In the genomic region with DNA sequence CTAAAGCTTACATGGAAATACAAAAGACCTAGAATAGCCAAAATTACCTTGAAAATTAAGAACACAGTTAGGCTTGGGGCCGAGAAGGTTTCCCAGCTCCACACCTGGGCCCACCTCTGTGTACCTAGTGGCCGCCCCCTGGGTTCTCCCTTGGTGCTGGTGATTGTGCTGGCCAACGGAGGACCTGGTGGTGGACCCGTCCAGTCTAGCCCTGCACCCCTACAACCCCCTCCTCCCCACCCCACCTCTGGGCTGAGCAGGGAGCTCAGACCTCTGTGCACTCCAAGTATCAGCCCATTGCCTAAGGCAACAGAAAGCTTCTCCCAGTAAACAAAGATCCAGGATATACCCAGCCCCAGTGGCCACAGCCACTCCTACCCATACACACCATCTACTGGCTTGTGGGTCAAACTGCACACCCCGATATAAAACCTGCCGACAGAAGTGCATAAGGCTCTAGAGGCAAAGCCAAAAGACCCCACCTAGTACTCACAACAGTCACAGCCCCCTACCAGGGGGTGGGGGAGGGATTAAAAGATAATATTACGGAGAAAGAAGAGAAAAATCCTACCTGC, we compare ENCODE assay signal across 10 cellular contexts.
A peak's percentile ranks its signal among the peaks of the same experiment; 100 is the strongest.
DNase-seq lines count a peak whose midpoint lies in the region; ATAC-seq and TF ChIP-seq lines count a peak whose summit lies in the region.
"Had no signal": no experiment of that assay in that cellular context is flagged by ENCODE, and none has a peak within 500 bp of the region (broad histone marks: within the 10 kb centered on the region; RNA-seq: fewer than 3 reads in every experiment).

No MANE protein-coding gene starts in this region.

- no peaks in the 10 kb centered on the region for H3K36me3 ChIP-seq in H7 (replicated peaks; ENCODE audit: control insufficient read depth, insufficient read depth, low read length)
- no peaks in the 10 kb centered on the region for H3K36me3 ChIP-seq in adipocyte (ENCODE audit: control insufficient read depth, insufficient read depth, low read length, severe bottlenecking)
- no peaks in the 10 kb centered on the region for H3K36me3 ChIP-seq in thyroid gland
- H3K36me3 ChIP-seq: colonic mucosa, Peyer's patch had no signal

- TF ChIP-seq POLR2A in thyroid gland (IDR thresholded peaks at IDR 0.05): no peak

- no peaks in the 10 kb centered on the region for H3K4me1 Mint-ChIP-seq in stimulated activated effector memory CD8-positive, alpha-beta T cell treated with anti-CD3 and anti-CD28 coated beads, Interleukin-12 subunit alpha, Interleukin-12 subunit beta, amount 100 ng/mL, for 72 hours

- H3K4me3 ChIP-seq in H7 (ENCODE audit: insufficient read depth, low read depth, low read length): no peak overlapping the region
- no peak overlapping the region for H3K4me3 ChIP-seq in adipocyte (ENCODE audit: low read length)
- no peak overlapping the region for H3K4me3 ChIP-seq in thyroid gland (replicated peaks in 1 of 3)
- H3K4me3 ChIP-seq: colonic mucosa, Peyer's patch had no signal

- H3K9me3 ChIP-seq in adipocyte (ENCODE audit: control insufficient read depth, low read length) (no peaks in the 10 kb centered on the region), thyroid gland (no peaks in the 10 kb centered on the region)
- H3K9me3 ChIP-seq: colonic mucosa, Peyer's patch had no signal

- H3K9me3 Mint-ChIP-seq in stimulated activated effector memory CD8-positive, alpha-beta T cell treated with anti-CD3 and anti-CD28 coated beads, Interleukin-12 subunit alpha, Interleukin-12 subunit beta, amount 100 ng/mL, for 72 hours: peaks cover 13% of the 10 kb centered on the region

- no peak overlapping the region for H3K9ac ChIP-seq in adipocyte (ENCODE audit: low read length)

- no peaks in the 10 kb centered on the region for H3K4me1 ChIP-seq in adipocyte (ENCODE audit: control insufficient read depth, insufficient read depth, low read length)
- H3K4me1 ChIP-seq in thyroid gland: peaks cover 0 to 6% of the 10 kb centered on the region in 2 donors
- H3K4me1 ChIP-seq: colonic mucosa, Peyer's patch had no signal

- DNase-seq in AG09319 (ENCODE audit: extremely low read depth, low read depth) (no peak), H7 (peak; percentile 76), adipocyte (ENCODE audit: low read depth) (peak; percentile 24), kidney tubule cell (ENCODE audit: low spot score) (peak; percentile 38), activated gamma-delta T cell (lab: John Stamatoyannopoulos, UW) (no peak), thyroid gland (no peak), NCI-H226 (no peak)
- DNase-seq in stimulated activated effector memory CD8-positive, alpha-beta T cell treated with anti-CD3 and anti-CD28 coated beads, Interleukin-12 subunit alpha, Interleukin-12 subunit beta, amount 100 ng/mL, for 72 hours (ENCODE audit: low spot score in 2 of 2): no peak
- DNase-seq: colonic mucosa had no signal

- H3K27ac ChIP-seq in thyroid gland: no peak overlapping the region
- H3K27ac ChIP-seq: colonic mucosa, Peyer's patch had no signal

- 94 to 95% methylated on average over 5 to 7 of the region's 7 CpGs for WGBS in thyroid gland, 2 donors

- TF ChIP-seq CTCF in AG09319 (IDR thresholded peaks at IDR 0.05; ENCODE audit: low read depth, low read length) (peak; percentile 16), thyroid gland (IDR thresholded peaks at IDR 0.05) (peak in 1 of 6 experiments; percentile 11)

- no peaks in the 10 kb centered on the region for H3K36me3 Mint-ChIP-seq in stimulated activated effector memory CD8-positive, alpha-beta T cell treated with anti-CD3 and anti-CD28 coated beads, Interleukin-12 subunit alpha, Interleukin-12 subunit beta, amount 100 ng/mL, for 72 hours

- no peak overlapping the region for H3K27ac Mint-ChIP-seq in stimulated activated effector memory CD8-positive, alpha-beta T cell treated with anti-CD3 and anti-CD28 coated beads, Interleukin-12 subunit alpha, Interleukin-12 subunit beta, amount 100 ng/mL, for 72 hours

- no peak overlapping the region for H3K4me3 Mint-ChIP-seq in stimulated activated effector memory CD8-positive, alpha-beta T cell treated with anti-CD3 and anti-CD28 coated beads, Interleukin-12 subunit alpha, Interleukin-12 subunit beta, amount 100 ng/mL, for 72 hours

- intact Hi-C loops in thyroid gland (cut with DNase I): no loop called here

- ATAC-seq in stimulated activated effector memory CD8-positive, alpha-beta T cell treated with anti-CD3 and anti-CD28 coated beads, Interleukin-12 subunit alpha, Interleukin-12 subunit beta, amount 100 ng/mL, for 72 hours: no peak

- H3K27me3 ChIP-seq in H7 (ENCODE audit: control insufficient read depth, insufficient read depth, low read length): no peaks in the 10 kb centered on the region
- no peaks in the 10 kb centered on the region for H3K27me3 ChIP-seq in adipocyte (replicated peaks; ENCODE audit: control insufficient read depth, insufficient read depth, low read length)
- H3K27me3 ChIP-seq in thyroid gland: no peaks in the 10 kb centered on the region
- H3K27me3 ChIP-seq: colonic mucosa, Peyer's patch had no signal

Comparison
In these comparisons a context has a peak if more than half of its experiments do, and no peak if none do; other contexts are left out.
1. DNase-seq: peak in H7 (single experiment), adipocyte (single experiment) and kidney tubule cell (single experiment); none in AG09319 (single experiment), activated gamma-delta T cell (single experiment), thyroid gland (0 of 2), NCI-H226 (single experiment) and stimulated activated effector memory CD8-positive, alpha-beta T cell treated with anti-CD3 and anti-CD28 coated beads, Interleukin-12 subunit alpha, Interleukin-12 subunit beta, amount 100 ng/mL, for 72 hours (0 of 2).